Comparison of ENCODE assay signal across 1 cellular context in the genomic region with DNA sequence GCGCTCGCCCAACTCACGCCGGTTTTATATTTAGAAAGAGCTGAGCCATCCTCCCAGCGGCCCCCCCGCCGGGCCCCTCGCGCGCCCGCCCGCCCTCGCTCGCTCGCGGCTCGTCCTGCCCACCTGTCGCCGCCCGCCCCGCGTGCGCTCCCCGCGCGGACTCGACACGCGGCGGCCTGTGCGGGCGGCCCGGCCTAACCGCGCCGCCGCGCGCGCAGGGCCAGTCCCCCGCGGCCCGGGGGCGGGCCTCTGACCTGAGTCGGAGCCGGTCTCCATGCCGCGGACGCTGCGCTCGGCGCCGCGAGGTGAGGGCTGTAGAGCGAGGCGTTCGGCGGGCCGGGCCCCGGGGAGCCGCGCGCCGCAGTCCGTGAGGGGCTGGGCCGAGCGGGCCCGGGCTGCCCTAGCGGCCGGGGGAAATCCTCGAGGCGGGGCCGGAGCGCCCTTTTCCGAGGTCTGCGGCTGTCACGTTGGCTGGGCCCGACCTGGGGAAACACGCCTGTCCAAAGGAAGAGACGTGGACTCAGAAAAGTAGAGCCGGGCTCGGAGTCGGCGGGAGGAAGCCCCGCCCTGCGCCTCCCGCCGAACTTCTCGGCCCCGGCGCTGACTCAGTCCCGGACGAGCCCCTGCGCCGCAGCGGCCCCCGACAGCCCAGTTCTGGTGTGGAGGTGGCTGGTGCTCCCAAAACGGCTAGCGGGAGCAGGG.
TF ChIP-seq lines count a peak whose summit lies in the region.

A gene with protein sequence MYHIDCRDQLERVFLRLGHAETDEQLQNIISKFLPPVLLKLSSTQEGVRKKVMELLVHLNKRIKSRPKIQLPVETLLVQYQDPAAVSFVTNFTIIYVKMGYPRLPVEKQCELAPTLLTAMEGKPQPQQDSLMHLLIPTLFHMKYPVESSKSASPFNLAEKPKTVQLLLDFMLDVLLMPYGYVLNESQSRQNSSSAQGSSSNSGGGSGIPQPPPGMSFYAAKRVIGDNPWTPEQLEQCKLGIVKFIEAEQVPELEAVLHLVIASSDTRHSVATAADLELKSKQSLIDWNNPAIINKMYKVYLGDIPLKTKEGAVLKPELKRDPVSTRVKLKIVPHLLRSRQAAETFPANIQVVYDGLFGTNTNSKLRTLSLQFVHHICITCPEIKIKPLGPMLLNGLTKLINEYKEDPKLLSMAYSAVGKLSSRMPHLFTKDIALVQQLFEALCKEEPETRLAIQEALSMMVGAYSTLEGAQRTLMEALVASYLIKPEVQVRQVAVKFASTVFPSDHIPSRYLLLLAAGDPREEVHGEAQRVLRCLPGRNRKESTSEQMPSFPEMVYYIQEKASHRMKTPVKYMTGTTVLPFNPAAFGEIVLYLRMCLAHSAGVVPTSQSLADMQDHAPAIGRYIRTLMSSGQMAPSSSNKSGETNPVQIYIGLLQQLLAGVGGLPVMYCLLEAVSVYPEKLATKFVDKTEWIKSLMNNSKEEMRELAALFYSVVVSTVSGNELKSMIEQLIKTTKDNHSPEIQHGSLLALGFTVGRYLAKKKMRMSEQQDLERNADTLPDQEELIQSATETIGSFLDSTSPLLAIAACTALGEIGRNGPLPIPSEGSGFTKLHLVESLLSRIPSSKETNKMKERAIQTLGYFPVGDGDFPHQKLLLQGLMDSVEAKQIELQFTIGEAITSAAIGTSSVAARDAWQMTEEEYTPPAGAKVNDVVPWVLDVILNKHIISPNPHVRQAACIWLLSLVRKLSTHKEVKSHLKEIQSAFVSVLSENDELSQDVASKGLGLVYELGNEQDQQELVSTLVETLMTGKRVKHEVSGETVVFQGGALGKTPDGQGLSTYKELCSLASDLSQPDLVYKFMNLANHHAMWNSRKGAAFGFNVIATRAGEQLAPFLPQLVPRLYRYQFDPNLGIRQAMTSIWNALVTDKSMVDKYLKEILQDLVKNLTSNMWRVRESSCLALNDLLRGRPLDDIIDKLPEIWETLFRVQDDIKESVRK (N-terminal part only) (minus strand): TSS at position 522 of the 702 bp plus-strand sequence. CDS start 11,465 bp downstream, outside the sequence.

TF ChIP-seq in GM12878, 131 proteins besides CTCF, POLR2A, EP300 and RAD21 (continued from another document and continues in another):
- TF ChIP-seq CBFB (IDR thresholded peaks at IDR 0.05; ENCODE audit: low read depth) (no peak), YY1 (IDR thresholded peaks at IDR 0.05; ENCODE audit: low read depth, low read length) (0 out of 2 replicates have a peak, but pooled peaks have one; percentile 55), WRNIP1 (IDR thresholded peaks at IDR 0.05; ENCODE audit: borderline replicate concordance, low read depth, low read length) (no peak), ZNF217 (IDR thresholded peaks at IDR 0.05) (no peak; the same call in 1 of the 2 replicates), RB1 (IDR thresholded peaks at IDR 0.05; ENCODE audit: borderline replicate concordance) (0 out of 2 replicates have a peak, but pooled peaks have one; percentile 71), POLR2AphosphoS2 (IDR thresholded peaks at IDR 0.05; ENCODE audit: low read depth, low read length) (peak; percentile 49; the same call in 1 of the 2 replicates), NFXL1 (IDR thresholded peaks at IDR 0.05; ENCODE audit: borderline replicate concordance) (no peak), BHLHE40 (IDR thresholded peaks at IDR 0.05; ENCODE audit: borderline replicate concordance in 1 of 2, low read depth in 2 of 2, low read length in 1 of 2) (peak; percentile 54 to 55; a peak in 3 of 4 replicates), KDM1A (IDR thresholded peaks at IDR 0.05; ENCODE audit: borderline replicate concordance) (no peak), MTA3 (IDR thresholded peaks at IDR 0.05; ENCODE audit: borderline replicate concordance, low read length) (0 out of 2 replicates have a peak, but pooled peaks have one; percentile 57), ZNF384 (IDR thresholded peaks at IDR 0.05; ENCODE audit: borderline replicate concordance, low read depth, low read length) (no peak), KLF5 (IDR thresholded peaks at IDR 0.05; ENCODE audit: partially characterized antibody) (no peak), HCFC1 (IDR thresholded peaks at IDR 0.05; ENCODE audit: low read length) (0 out of 2 replicates have a peak, but pooled peaks have one; percentile 21), IRF4 (IDR thresholded peaks at IDR 0.05; ENCODE audit: low read depth, low read length) (0 out of 2 replicates have a peak, but pooled peaks have one; percentile 8), EED (IDR thresholded peaks at IDR 0.05; ENCODE audit: low read depth) (peak; percentile 51; the same call in 1 of the 2 replicates), POLR2AphosphoS5 (IDR thresholded peaks at IDR 0.05; ENCODE audit: low read length) (peak; percentile 57), ZNF207 (IDR thresholded peaks at IDR 0.05; ENCODE audit: borderline replicate concordance) (peak; percentile 61; the same call in 1 of the 2 replicates), SREBF1 (IDR thresholded peaks at IDR 0.05; ENCODE audit: low read length) (no peak), SMAD1 (IDR thresholded peaks at IDR 0.05; ENCODE audit: low read depth, partially characterized antibody) (no peak), YBX1 (IDR thresholded peaks at IDR 0.05) (no peak), ESRRA (IDR thresholded peaks at IDR 0.05; ENCODE audit: low read length) (no peak), HDGF (IDR thresholded peaks at IDR 0.05) (no peak), NR2F1 (conservative IDR thresholded peaks at IDR 0.05) (peak; percentile 75), CREB1 (IDR thresholded peaks at IDR 0.05; ENCODE audit: low read depth) (peak; percentile 56), NBN (IDR thresholded peaks at IDR 0.05) (no peak), BMI1 (IDR thresholded peaks at IDR 0.05; ENCODE audit: borderline replicate concordance) (no peak), NFYA (IDR thresholded peaks at IDR 0.05; ENCODE audit: borderline replicate concordance, low read depth, low read length) (no peak), KAT2A (conservative IDR thresholded peaks at IDR 0.05; ENCODE audit: control insufficient read depth, low read depth, low read length) (no peak), CBX5 (IDR thresholded peaks at IDR 0.05; ENCODE audit: low read depth) (peak; percentile 61; the same call in 1 of the 2 replicates), GATAD2B (conservative IDR thresholded peaks at IDR 0.05; ENCODE audit: low read depth) (peak; percentile 90; the same call in 1 of the 2 replicates), TCF3 (IDR thresholded peaks at IDR 0.05; ENCODE audit: borderline replicate concordance, insufficient read depth, low read depth, low read length) (no peak), MEF2B (IDR thresholded peaks at IDR 0.05; ENCODE audit: partially characterized antibody, poor library complexity, severe bottlenecking) (no peak), CBX3 (IDR thresholded peaks at IDR 0.05; ENCODE audit: borderline replicate concordance, low read depth) (no peak), RUNX3 (IDR thresholded peaks at IDR 0.05; ENCODE audit: low read length) (peak; percentile 46)
- TF ChIP-seq, protein P1, sequence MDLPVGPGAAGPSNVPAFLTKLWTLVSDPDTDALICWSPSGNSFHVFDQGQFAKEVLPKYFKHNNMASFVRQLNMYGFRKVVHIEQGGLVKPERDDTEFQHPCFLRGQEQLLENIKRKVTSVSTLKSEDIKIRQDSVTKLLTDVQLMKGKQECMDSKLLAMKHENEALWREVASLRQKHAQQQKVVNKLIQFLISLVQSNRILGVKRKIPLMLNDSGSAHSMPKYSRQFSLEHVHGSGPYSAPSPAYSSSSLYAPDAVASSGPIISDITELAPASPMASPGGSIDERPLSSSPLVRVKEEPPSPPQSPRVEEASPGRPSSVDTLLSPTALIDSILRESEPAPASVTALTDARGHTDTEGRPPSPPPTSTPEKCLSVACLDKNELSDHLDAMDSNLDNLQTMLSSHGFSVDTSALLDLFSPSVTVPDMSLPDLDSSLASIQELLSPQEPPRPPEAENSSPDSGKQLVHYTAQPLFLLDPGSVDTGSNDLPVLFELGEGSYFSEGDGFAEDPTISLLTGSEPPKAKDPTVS (IDR thresholded peaks at IDR 0.05; ENCODE audit: low read depth, low read length), result no peak
- TF ChIP-seq, protein P2, sequence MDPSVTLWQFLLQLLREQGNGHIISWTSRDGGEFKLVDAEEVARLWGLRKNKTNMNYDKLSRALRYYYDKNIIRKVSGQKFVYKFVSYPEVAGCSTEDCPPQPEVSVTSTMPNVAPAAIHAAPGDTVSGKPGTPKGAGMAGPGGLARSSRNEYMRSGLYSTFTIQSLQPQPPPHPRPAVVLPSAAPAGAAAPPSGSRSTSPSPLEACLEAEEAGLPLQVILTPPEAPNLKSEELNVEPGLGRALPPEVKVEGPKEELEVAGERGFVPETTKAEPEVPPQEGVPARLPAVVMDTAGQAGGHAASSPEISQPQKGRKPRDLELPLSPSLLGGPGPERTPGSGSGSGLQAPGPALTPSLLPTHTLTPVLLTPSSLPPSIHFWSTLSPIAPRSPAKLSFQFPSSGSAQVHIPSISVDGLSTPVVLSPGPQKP (IDR thresholded peaks at IDR 0.05; ENCODE audit: low read depth, low read length), result no peak
- TF ChIP-seq, protein P3, sequence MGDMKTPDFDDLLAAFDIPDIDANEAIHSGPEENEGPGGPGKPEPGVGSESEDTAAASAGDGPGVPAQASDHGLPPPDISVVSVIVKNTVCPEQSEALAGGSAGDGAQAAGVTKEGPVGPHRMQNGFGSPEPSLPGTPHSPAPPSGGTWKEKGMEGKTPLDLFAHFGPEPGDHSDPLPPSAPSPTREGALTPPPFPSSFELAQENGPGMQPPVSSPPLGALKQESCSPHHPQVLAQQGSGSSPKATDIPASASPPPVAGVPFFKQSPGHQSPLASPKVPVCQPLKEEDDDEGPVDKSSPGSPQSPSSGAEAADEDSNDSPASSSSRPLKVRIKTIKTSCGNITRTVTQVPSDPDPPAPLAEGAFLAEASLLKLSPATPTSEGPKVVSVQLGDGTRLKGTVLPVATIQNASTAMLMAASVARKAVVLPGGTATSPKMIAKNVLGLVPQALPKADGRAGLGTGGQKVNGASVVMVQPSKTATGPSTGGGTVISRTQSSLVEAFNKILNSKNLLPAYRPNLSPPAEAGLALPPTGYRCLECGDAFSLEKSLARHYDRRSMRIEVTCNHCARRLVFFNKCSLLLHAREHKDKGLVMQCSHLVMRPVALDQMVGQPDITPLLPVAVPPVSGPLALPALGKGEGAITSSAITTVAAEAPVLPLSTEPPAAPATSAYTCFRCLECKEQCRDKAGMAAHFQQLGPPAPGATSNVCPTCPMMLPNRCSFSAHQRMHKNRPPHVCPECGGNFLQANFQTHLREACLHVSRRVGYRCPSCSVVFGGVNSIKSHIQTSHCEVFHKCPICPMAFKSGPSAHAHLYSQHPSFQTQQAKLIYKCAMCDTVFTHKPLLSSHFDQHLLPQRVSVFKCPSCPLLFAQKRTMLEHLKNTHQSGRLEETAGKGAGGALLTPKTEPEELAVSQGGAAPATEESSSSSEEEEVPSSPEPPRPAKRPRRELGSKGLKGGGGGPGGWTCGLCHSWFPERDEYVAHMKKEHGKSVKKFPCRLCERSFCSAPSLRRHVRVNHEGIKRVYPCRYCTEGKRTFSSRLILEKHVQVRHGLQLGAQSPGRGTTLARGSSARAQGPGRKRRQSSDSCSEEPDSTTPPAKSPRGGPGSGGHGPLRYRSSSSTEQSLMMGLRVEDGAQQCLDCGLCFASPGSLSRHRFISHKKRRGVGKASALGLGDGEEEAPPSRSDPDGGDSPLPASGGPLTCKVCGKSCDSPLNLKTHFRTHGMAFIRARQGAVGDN (IDR thresholded peaks at IDR 0.05), result peak; percentile 53; the same call in 1 of the 2 replicates
- TF ChIP-seq, protein P4, sequence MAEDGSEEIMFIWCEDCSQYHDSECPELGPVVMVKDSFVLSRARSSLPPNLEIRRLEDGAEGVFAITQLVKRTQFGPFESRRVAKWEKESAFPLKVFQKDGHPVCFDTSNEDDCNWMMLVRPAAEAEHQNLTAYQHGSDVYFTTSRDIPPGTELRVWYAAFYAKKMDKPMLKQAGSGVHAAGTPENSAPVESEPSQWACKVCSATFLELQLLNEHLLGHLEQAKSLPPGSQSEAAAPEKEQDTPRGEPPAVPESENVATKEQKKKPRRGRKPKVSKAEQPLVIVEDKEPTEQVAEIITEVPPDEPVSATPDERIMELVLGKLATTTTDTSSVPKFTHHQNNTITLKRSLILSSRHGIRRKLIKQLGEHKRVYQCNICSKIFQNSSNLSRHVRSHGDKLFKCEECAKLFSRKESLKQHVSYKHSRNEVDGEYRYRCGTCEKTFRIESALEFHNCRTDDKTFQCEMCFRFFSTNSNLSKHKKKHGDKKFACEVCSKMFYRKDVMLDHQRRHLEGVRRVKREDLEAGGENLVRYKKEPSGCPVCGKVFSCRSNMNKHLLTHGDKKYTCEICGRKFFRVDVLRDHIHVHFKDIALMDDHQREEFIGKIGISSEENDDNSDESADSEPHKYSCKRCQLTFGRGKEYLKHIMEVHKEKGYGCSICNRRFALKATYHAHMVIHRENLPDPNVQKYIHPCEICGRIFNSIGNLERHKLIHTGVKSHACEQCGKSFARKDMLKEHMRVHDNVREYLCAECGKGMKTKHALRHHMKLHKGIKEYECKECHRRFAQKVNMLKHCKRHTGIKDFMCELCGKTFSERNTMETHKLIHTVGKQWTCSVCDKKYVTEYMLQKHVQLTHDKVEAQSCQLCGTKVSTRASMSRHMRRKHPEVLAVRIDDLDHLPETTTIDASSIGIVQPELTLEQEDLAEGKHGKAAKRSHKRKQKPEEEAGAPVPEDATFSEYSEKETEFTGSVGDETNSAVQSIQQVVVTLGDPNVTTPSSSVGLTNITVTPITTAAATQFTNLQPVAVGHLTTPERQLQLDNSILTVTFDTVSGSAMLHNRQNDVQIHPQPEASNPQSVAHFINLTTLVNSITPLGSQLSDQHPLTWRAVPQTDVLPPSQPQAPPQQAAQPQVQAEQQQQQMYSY (CRISPR knock-in tag; IDR thresholded peaks at IDR 0.05), result no peak
- TF ChIP-seq, protein P5, sequence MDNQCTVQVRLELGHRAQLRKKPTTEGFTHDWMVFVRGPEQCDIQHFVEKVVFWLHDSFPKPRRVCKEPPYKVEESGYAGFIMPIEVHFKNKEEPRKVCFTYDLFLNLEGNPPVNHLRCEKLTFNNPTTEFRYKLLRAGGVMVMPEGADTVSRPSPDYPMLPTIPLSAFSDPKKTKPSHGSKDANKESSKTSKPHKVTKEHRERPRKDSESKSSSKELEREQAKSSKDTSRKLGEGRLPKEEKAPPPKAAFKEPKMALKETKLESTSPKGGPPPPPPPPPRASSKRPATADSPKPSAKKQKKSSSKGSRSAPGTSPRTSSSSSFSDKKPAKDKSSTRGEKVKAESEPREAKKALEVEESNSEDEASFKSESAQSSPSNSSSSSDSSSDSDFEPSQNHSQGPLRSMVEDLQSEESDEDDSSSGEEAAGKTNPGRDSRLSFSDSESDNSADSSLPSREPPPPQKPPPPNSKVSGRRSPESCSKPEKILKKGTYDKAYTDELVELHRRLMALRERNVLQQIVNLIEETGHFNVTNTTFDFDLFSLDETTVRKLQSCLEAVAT (IDR thresholded peaks at IDR 0.05), result no peak
- TF ChIP-seq, protein P6, sequence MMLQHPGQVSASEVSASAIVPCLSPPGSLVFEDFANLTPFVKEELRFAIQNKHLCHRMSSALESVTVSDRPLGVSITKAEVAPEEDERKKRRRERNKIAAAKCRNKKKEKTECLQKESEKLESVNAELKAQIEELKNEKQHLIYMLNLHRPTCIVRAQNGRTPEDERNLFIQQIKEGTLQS (IDR thresholded peaks at IDR 0.05; ENCODE audit: borderline replicate concordance, extremely low read depth, low read depth, low read length), result no peak
- TF ChIP-seq, protein P7, sequence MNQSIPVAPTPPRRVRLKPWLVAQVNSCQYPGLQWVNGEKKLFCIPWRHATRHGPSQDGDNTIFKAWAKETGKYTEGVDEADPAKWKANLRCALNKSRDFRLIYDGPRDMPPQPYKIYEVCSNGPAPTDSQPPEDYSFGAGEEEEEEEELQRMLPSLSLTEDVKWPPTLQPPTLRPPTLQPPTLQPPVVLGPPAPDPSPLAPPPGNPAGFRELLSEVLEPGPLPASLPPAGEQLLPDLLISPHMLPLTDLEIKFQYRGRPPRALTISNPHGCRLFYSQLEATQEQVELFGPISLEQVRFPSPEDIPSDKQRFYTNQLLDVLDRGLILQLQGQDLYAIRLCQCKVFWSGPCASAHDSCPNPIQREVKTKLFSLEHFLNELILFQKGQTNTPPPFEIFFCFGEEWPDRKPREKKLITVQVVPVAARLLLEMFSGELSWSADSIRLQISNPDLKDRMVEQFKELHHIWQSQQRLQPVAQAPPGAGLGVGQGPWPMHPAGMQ (IDR thresholded peaks at IDR 0.05; ENCODE audit: borderline replicate concordance), result no peak
